In genomic region chr10:35003906-35004305, GRCh38 we compare ENCODE assay signal across 23 cellular contexts.
A peak's percentile ranks its signal among the peaks of the same experiment; 100 is the strongest.
DNase-seq lines count a peak whose midpoint lies in the region; ATAC-seq, FAIRE-seq and TF ChIP-seq lines count a peak whose summit lies in the region.
"Had no signal": no experiment of that assay in that cellular context is flagged by ENCODE, and none has a peak within 500 bp of the region (broad histone marks: within the 10 kb centered on the region; RNA-seq: fewer than 3 reads in every experiment).

No MANE protein-coding gene starts in this region.

- H3K4me3 ChIP-seq in CD4-positive, CD25-positive, alpha-beta regulatory T cell (ENCODE audit: low read depth, low read length) = no peak overlapping the region
- no peak overlapping the region for H3K4me3 ChIP-seq in HL-60 (replicated peaks; ENCODE audit: insufficient read depth, low read length)
- H3K4me3 ChIP-seq: A549 had no signal

- DNase-seq in CD4-positive, CD25-positive, alpha-beta regulatory T cell = no peak
- no peak for DNase-seq in HL-60 (ENCODE audit: low read depth in 1 of 2, low spot score in 1 of 2)
- DNase-seq in RWPE1 (ENCODE audit: low spot score) = no peak
- no peak for DNase-seq in epithelial cell of prostate (ENCODE audit: low read depth, low spot score)
- DNase-seq in NCI-H510A (lab: John Stamatoyannopoulos, UW) = no peak
- no peak for DNase-seq in germinal center (ENCODE audit: low spot score)
- no peak for DNase-seq in D721Med (ENCODE audit: insufficient read length, low spot score)
- DNase-seq: AML-193; Calu3; CD8-positive, alpha-beta T cell; DMS 273 treated with DMSO at 0.1 percent for 48 hours; DMS53; GDM1 had no signal

- H3K9me3 ChIP-seq in CD4-positive, CD25-positive, alpha-beta regulatory T cell (ENCODE audit: control insufficient read depth in 2 of 2, low read length in 2 of 2) = no peaks in the 10 kb centered on the region
- H3K9me3 ChIP-seq: A549 had no signal

- no peaks in the 10 kb centered on the region for H3K9me3 Mint-ChIP-seq in CD4-positive, CD25-positive, alpha-beta regulatory T cell
- H3K9me3 Mint-ChIP-seq: CD8-positive, alpha-beta T cell; HFFc6 had no signal

- FAIRE-seq in D721Med (lab: Jason Lieb, UNC) = no peak
- FAIRE-seq: A549, GM12892, GM18507, GM19239 had no signal

- no peaks in the 10 kb centered on the region for H3K27me3 Mint-ChIP-seq in CD4-positive, CD25-positive, alpha-beta regulatory T cell

- POLR2A ChIA-PET in RWPE1 (lab: Yijun Ruan, JAX; ENCODE audit: low non-redundant PET) = no interaction called here

- H3K27me3 ChIP-seq in CD4-positive, CD25-positive, alpha-beta regulatory T cell (ENCODE audit: control insufficient read depth, insufficient read depth, low read length) = no peaks in the 10 kb centered on the region
- H3K27me3 ChIP-seq in HL-60 (ENCODE audit: insufficient read depth, poor library complexity, severe bottlenecking) = no peaks in the 10 kb centered on the region

- peaks cover 4% of the 10 kb centered on the region for H3K36me3 Mint-ChIP-seq in CD4-positive, CD25-positive, alpha-beta regulatory T cell

- H3K27ac ChIP-seq in CD4-positive, CD25-positive, alpha-beta regulatory T cell (ENCODE audit: insufficient read depth, low read length, poor library complexity, severe bottlenecking) = no peak overlapping the region
- H3K27ac ChIP-seq in HL-60 (replicated peaks) = peak overlapping the region; percentile 77
- H3K27ac ChIP-seq in RWPE1 = peak overlapping the region; percentile 62
- H3K27ac ChIP-seq in epithelial cell of prostate = peak overlapping the region; percentile 95
- H3K27ac ChIP-seq: 22Rv1, C4-2B, KMS-11 had no signal

- H3K4me1 Mint-ChIP-seq in CD4-positive, CD25-positive, alpha-beta regulatory T cell = peaks cover 0 to 5% (median under 1%) of the 10 kb centered on the region in 4 donors

- peak overlapping the region; percentile 20 to 82 (median 48) for H3K27ac Mint-ChIP-seq in CD4-positive, CD25-positive, alpha-beta regulatory T cell
- H3K27ac Mint-ChIP-seq: CD8-positive, alpha-beta T cell had no signal

- TF ChIP-seq CTCF in HL-60 (IDR thresholded peaks at IDR 0.05; ENCODE audit: insufficient read depth, low read length) = no peak
- no peak for TF ChIP-seq CTCF in RWPE1 (conservative IDR thresholded peaks at IDR 0.05; ENCODE audit: low read depth)
- no peak for TF ChIP-seq CTCF in D721Med (IDR thresholded peaks at IDR 0.05; ENCODE audit: insufficient read depth, missing control alignments)

- H3K4me3 Mint-ChIP-seq in CD4-positive, CD25-positive, alpha-beta regulatory T cell = no peak overlapping the region
- H3K4me3 Mint-ChIP-seq: CD8-positive, alpha-beta T cell had no signal

- ATAC-seq in CD4-positive, CD25-positive, alpha-beta regulatory T cell (ENCODE audit: low read depth in 2 of 2) = no peak
- no peak for ATAC-seq in GM18909 (IDR thresholded peaks at IDR 0.05; ENCODE audit: poor library complexity, unreplicated experiment)
- ATAC-seq: A549; CD8-positive, alpha-beta T cell; HCT116 had no signal

- H3K36me3 ChIP-seq in CD4-positive, CD25-positive, alpha-beta regulatory T cell (ENCODE audit: control insufficient read depth, insufficient read depth, low read length) = peaks cover under 1% of the 10 kb centered on the region

- CTCF ChIA-PET in RWPE1 (lab: Yijun Ruan, JAX) = interaction anchor here (2.7 kb wide), 1 partner anchor 10 kb away, joined by 11 read pairs; no protein-coding TSS in a partner anchor

- no peaks in the 10 kb centered on the region for H3K4me1 ChIP-seq in CD4-positive, CD25-positive, alpha-beta regulatory T cell (ENCODE audit: control insufficient read depth, insufficient read depth, low read length, poor library complexity, severe bottlenecking)
